8 cellular contexts compared by ENCODE assay signal in the genomic region with DNA sequence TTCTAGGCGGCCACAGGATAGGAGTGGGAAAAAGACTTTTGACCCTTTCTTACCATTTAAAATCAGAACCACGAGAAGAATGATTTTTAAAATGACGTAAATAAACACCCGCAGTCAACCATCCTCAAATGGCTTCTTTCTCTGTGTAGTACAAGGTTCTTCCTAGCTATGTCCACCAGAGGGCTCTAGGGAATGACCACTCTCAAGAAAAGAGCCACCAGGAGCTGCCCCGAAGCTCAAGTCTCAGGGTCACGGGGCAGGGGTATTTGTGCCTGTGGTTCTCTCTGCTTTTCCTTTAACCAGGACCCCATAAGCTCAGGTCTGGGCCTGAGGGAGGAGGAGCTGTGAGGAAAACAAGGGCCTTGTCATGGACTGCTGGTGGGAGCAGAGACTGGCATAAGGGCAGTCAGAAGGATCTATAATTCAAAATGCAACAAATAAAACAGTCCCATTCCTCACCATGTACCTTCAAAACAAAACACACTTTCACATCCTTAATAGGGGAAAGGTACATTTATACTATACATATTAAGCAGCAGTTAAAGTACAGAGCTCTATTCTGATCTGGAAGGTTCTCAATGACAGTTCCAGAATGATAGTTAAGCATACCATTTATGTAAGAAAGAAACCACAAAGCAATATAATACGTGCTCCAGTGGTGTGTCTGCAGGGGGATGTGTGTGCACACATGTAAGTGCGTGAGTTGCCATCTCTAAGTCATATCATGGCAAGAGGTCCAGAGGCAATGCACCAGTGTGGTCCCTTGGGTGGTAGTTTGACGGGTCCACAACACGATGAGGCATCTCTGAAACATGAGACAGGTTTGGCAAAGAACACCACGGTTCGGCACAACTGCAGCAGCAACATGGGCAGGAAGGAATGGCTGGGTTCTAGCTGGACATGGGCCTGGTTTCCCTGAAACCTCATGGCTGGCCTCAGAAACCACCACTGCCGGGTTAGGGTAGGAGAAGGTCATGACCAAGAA. TPM values are rescaled to one million over a fixed set of nuclear protein-coding genes. Genes with fewer than 3 reads are reported as not detected.
A peak's percentile ranks its signal among the peaks of the same experiment; 100 is the strongest.
DNase-seq lines count a peak whose midpoint lies in the region; ATAC-seq and TF ChIP-seq lines count a peak whose summit lies in the region.

No MANE protein-coding gene starts in this region.

- no peaks in the 10 kb centered on the region for H3K36me3 Mint-ChIP-seq in activated T-cell treated with anti-CD3 and anti-CD28 coated beads, Interleukin-2, amount 50 U/mL, for 4 hours (ENCODE audit: insufficient read depth)

- peaks cover 4% of the 10 kb centered on the region for H3K27me3 Mint-ChIP-seq in activated T-cell treated with anti-CD3 and anti-CD28 coated beads, Interleukin-2, amount 50 U/mL, for 4 hours (ENCODE audit: low read depth)

- TF ChIP-seq CTCF in fibroblast of pulmonary artery (IDR thresholded peaks at IDR 0.05; ENCODE audit: low read length, missing control alignments): peak; percentile 91

- no peaks in the 10 kb centered on the region for H3K9me3 Mint-ChIP-seq in activated T-cell treated with anti-CD3 and anti-CD28 coated beads, Interleukin-2, amount 50 U/mL, for 4 hours

- H3K4me3 Mint-ChIP-seq in activated T-cell treated with anti-CD3 and anti-CD28 coated beads, Interleukin-2, amount 50 U/mL, for 4 hours: no peak overlapping the region

- ATAC-seq in GM18907 (IDR thresholded peaks at IDR 0.05; ENCODE audit: unreplicated experiment): peak; percentile 52
- ATAC-seq in activated T-cell treated with anti-CD3 and anti-CD28 coated beads, Interleukin-2, amount 50 U/mL, for 4 hours: no peak

- H3K4me1 Mint-ChIP-seq in activated T-cell treated with anti-CD3 and anti-CD28 coated beads, Interleukin-2, amount 50 U/mL, for 4 hours (ENCODE audit: low read depth): no peaks in the 10 kb centered on the region

- DNase-seq in NCI-H69 (lab: John Stamatoyannopoulos, UW) (peak; percentile 1), fibroblast of pulmonary artery (ENCODE audit: low read depth) (peak; percentile 81), renal cortical epithelial cell (ENCODE audit: low read depth) (peak; percentile 44), LoVo (ENCODE audit: low spot score) (no peak), UCSD-AML1 (lab: John Stamatoyannopoulos, UW; ENCODE audit: unreplicated experiment) (no peak)
- no peak for DNase-seq in activated T-cell treated with anti-CD3 and anti-CD28 coated beads, Interleukin-2, amount 50 U/mL, for 1 hour
- no peak for DNase-seq in activated T-cell treated with anti-CD3 and anti-CD28 coated beads, Interleukin-2, amount 50 U/mL, for 4 hours

- H3K4me3 ChIP-seq in fibroblast of pulmonary artery (replicated peaks; ENCODE audit: low read depth, low read length): no peak overlapping the region

RNA-seq across cellular contexts. Expression of a gene that starts 18.6 kb away (rescaled TPM):
- 9.6 and 20.7 TPM in 2 replicates for total RNA-seq in renal cortical epithelial cell
- total RNA-seq in activated T-cell treated with anti-CD3 and anti-CD28 coated beads, Interleukin-2, amount 50 U/mL, for 4 hours: not detected

Comparison
In these comparisons a context has a peak if more than half of its experiments do, and no peak if none do; other contexts are left out.
1. DNase-seq: peak in NCI-H69 (single experiment), fibroblast of pulmonary artery (single experiment) and renal cortical epithelial cell (single experiment); none in LoVo (single experiment), activated T-cell treated with anti-CD3 and anti-CD28 coated beads, Interleukin-2, amount 50 U/mL, for 1 hour (single experiment), activated T-cell treated with anti-CD3 and anti-CD28 coated beads, Interleukin-2, amount 50 U/mL, for 4 hours (single experiment) and UCSD-AML1 (single experiment).
2. RNA of a gene that starts 18.6 kb away (total RNA-seq): 9.6 to 20.7 TPM in renal cortical epithelial cell; not detected in activated T-cell treated with anti-CD3 and anti-CD28 coated beads, Interleukin-2, amount 50 U/mL, for 4 hours; every median in the first group is over 10 times any median in the second.